In the genomic region with DNA sequence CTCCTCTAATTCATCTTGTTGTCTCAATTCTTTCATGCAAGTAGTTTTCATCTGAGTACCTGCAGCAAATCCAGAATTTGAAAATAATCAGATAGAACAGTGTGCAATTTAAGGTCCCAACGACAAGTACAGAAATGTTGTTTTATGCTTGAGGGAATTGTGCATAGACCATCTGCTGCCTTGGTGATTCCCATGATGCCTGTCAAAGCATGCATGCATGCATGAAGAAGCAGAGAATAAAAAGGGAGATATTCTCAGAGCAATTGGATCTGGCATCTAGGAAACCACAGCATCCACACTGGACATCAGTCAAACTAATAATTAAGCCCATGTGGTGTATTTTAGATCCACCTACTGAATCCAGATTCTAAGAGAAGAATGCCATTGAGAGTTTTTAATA, we compare ENCODE assay signal across 15 cellular contexts.
"Had no signal": no experiment of that assay in that cellular context is flagged by ENCODE, and none has a peak within 500 bp of the region (broad histone marks: within the 10 kb centered on the region; RNA-seq: fewer than 3 reads in every experiment).

No MANE protein-coding gene starts in this region.

- H3K36me3 Mint-ChIP-seq: activated naive CD8-positive, alpha-beta T cell treated with anti-CD3 and anti-CD28 coated beads for 36 hours had no signal

- H3K4me3 ChIP-seq: dorsolateral prefrontal cortex, gastroesophageal sphincter, ovary, thoracic aorta, upper lobe of right lung had no signal

- DNase-seq: activated CD4-positive, alpha-beta T cell treated with anti-CD3 and anti-CD28 coated beads, Interleukin-2, amount 10 ng/mL, durations not matched to agents 7 days and 5 days; activated CD8-positive, alpha-beta memory T cell treated with anti-CD3 and anti-CD28 coated beads for 24 hours; activated naive CD8-positive, alpha-beta T cell treated with anti-CD3 and anti-CD28 coated beads for 36 hours; amygdala; erythroblast; mesenchymal stem cell; natural killer cell; ovary; stimulated activated CD4-positive, alpha-beta T cell treated with anti-CD3 and anti-CD28 coated beads, Interleukin-1b, Interleukin-23, amount 100 ng/mL, for 48 hours; SW 1271; upper lobe of right lung had no signal

- H3K9me3 ChIP-seq: gastroesophageal sphincter, ovary, thoracic aorta, upper lobe of right lung had no signal

- H3K36me3 ChIP-seq: gastroesophageal sphincter, ovary, thoracic aorta, upper lobe of right lung had no signal

- H3K4me1 Mint-ChIP-seq: activated CD4-positive, alpha-beta T cell treated with anti-CD3 and anti-CD28 coated beads, Interleukin-2, amount 10 ng/mL, durations not matched to agents 7 days and 5 days; activated naive CD8-positive, alpha-beta T cell treated with anti-CD3 and anti-CD28 coated beads for 36 hours; natural killer cell had no signal

- H3K4me3 Mint-ChIP-seq: activated CD4-positive, alpha-beta T cell treated with anti-CD3 and anti-CD28 coated beads, Interleukin-2, amount 10 ng/mL, durations not matched to agents 7 days and 5 days; activated naive CD8-positive, alpha-beta T cell treated with anti-CD3 and anti-CD28 coated beads for 36 hours; natural killer cell had no signal

- FAIRE-seq: keratinocyte had no signal

- H3K27ac Mint-ChIP-seq: activated CD4-positive, alpha-beta T cell treated with anti-CD3 and anti-CD28 coated beads, Interleukin-2, amount 10 ng/mL, durations not matched to agents 7 days and 5 days; activated naive CD8-positive, alpha-beta T cell treated with anti-CD3 and anti-CD28 coated beads for 36 hours; natural killer cell had no signal

- H3K27me3 Mint-ChIP-seq: activated CD4-positive, alpha-beta T cell treated with anti-CD3 and anti-CD28 coated beads, Interleukin-2, amount 10 ng/mL, durations not matched to agents 7 days and 5 days; activated naive CD8-positive, alpha-beta T cell treated with anti-CD3 and anti-CD28 coated beads for 36 hours had no signal

- H3K27ac ChIP-seq: dorsolateral prefrontal cortex, gastroesophageal sphincter, ovary, thoracic aorta, upper lobe of right lung had no signal

- ATAC-seq: gastroesophageal sphincter, natural killer cell, upper lobe of right lung had no signal

- H3K4me1 ChIP-seq: gastroesophageal sphincter, upper lobe of right lung had no signal

- H3K9me3 Mint-ChIP-seq: activated CD4-positive, alpha-beta T cell treated with anti-CD3 and anti-CD28 coated beads, Interleukin-2, amount 10 ng/mL, durations not matched to agents 7 days and 5 days had no signal
